In the genomic region with DNA sequence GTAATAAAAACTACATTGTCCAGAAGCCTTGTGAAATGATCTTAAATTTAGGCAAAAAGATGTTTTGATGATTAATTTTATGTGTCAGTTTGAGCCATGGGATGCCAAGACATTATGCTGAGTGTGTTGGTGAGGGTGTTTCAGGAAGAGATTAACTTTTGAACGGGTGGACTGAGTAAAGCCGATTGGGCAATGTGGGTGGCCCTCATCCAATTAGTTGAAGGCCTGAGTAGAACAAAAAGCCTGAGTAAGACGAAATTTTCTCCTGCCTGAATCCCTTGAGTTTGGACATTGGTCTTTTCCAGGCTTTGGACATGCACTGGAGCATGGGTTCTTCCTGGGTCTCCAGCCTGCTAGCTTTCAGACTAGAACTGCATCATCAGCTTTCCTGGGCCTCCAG, we compare ENCODE assay signal across 15 cellular contexts.
DNase-seq lines count a peak whose midpoint lies in the region; ATAC-seq and TF ChIP-seq lines count a peak whose summit lies in the region.
"Had no signal": no experiment of that assay in that cellular context is flagged by ENCODE, and none has a peak within 500 bp of the region (broad histone marks: within the 10 kb centered on the region; RNA-seq: fewer than 3 reads in every experiment).

No MANE protein-coding gene starts in this region.

- peak overlapping the region; percentile 30 for H3K4me2 ChIP-seq in GM23248 (ENCODE audit: unreplicated experiment)

- H3K36me3 ChIP-seq in GM23248 (ENCODE audit: low read depth) (no peaks in the 10 kb centered on the region), body of pancreas (replicated peaks in 1 of 2; ENCODE audit: insufficient read depth in 1 of 2, low read depth in 2 of 2) (no peaks in the 10 kb centered on the region), heart right ventricle (no peaks in the 10 kb centered on the region), sigmoid colon (no peaks in the 10 kb centered on the region), WERI-Rb-1 (no peaks in the 10 kb centered on the region)

- in situ Hi-C loops in GM23248 (cut with MboI), result no loop called here

- DNase-seq in GM23248, result peak; percentile 90
- DNase-seq in body of pancreas, result peak; percentile 64 to 83 (median 76)
- DNase-seq in heart right ventricle, result no peak
- peak; percentile 90 for DNase-seq in sigmoid colon
- no peak for DNase-seq in WERI-Rb-1
- no peak for DNase-seq in SHP77 treated with DMSO at 0.1 percent for 48 hours (lab: John Stamatoyannopoulos, UW)
- no peak for DNase-seq in globus pallidus (ENCODE audit: low spot score)
- DNase-seq: EL, immature natural killer cell, Karpas-422, naive B cell, NCI-H2227 treated with DMSO at 0.1 percent for 48 hours had no signal

- peak overlapping the region; percentile 35 for H3K27ac ChIP-seq in GM23248
- peak overlapping the region in 3 of 4 donors; percentile 3 to 58 (median 53) for H3K27ac ChIP-seq in body of pancreas
- peak overlapping the region in 4 of 10 donors; percentile 3 to 77 (median 37) for H3K27ac ChIP-seq in heart right ventricle
- H3K27ac ChIP-seq in sigmoid colon, result peak overlapping the region in 3 of 4 donors; percentile 17 to 52 (median 43)
- no peak overlapping the region for H3K27ac ChIP-seq in WERI-Rb-1
- H3K27ac ChIP-seq: C4-2B had no signal

- H3K9me3 ChIP-seq in GM23248 (ENCODE audit: low read depth), result no peaks in the 10 kb centered on the region
- no peaks in the 10 kb centered on the region for H3K9me3 ChIP-seq in body of pancreas
- H3K9me3 ChIP-seq in heart right ventricle, result no peaks in the 10 kb centered on the region
- H3K9me3 ChIP-seq in sigmoid colon, result no peaks in the 10 kb centered on the region
- H3K9me3 ChIP-seq in WERI-Rb-1 (ENCODE audit: severe bottlenecking), result no peaks in the 10 kb centered on the region

- no peaks in the 10 kb centered on the region for H3K9me2 ChIP-seq in GM23248 (ENCODE audit: insufficient read depth)

- H3K79me2 ChIP-seq in GM23248 (ENCODE audit: insufficient read depth), result no peaks in the 10 kb centered on the region

- H3K4me1 ChIP-seq in GM23248 (ENCODE audit: insufficient read depth), result peaks cover 24% of the 10 kb centered on the region
- peaks cover 62% of the 10 kb centered on the region for H3K4me1 ChIP-seq in body of pancreas
- H3K4me1 ChIP-seq in heart right ventricle, result peaks cover 0 to 90% (median 49%) of the 10 kb centered on the region in 9 donors
- H3K4me1 ChIP-seq in sigmoid colon, result peaks cover 0 to 100% (median 80%) of the 10 kb centered on the region in 4 donors

- no peak for TF ChIP-seq POLR2A in body of pancreas (IDR thresholded peaks at IDR 0.05)
- no peak for TF ChIP-seq POLR2A in sigmoid colon (IDR thresholded peaks at IDR 0.05)

- intact Hi-C loops in body of pancreas (cut with DNase I), result no loop called here
- intact Hi-C loops in heart right ventricle (cut with DNase I), result loop anchor here in 1 of 10 donors (5.0 kb wide), 1 partner anchor 47 kb away; no protein-coding TSS in a partner anchor
- intact Hi-C loops in sigmoid colon (cut with DNase I), result no loop called here

- H3K4me3 ChIP-seq in GM23248 (no peak overlapping the region), body of pancreas (no peak overlapping the region), heart right ventricle (no peak overlapping the region), sigmoid colon (no peak overlapping the region), WERI-Rb-1 (ENCODE audit: low read depth, low read length) (no peak overlapping the region)

- no peaks in the 10 kb centered on the region for H3K27me3 ChIP-seq in GM23248 (replicated peaks; ENCODE audit: insufficient read depth)
- no peaks in the 10 kb centered on the region for H3K27me3 ChIP-seq in body of pancreas
- no peaks in the 10 kb centered on the region for H3K27me3 ChIP-seq in heart right ventricle
- H3K27me3 ChIP-seq in sigmoid colon, result no peaks in the 10 kb centered on the region
- H3K27me3 ChIP-seq in WERI-Rb-1 (ENCODE audit: insufficient read depth, low read depth, severe bottlenecking), result no peaks in the 10 kb centered on the region

- H4K20me1 ChIP-seq in GM23248 (ENCODE audit: insufficient read depth), result no peaks in the 10 kb centered on the region

- peak; percentile 65 for ATAC-seq in body of pancreas
- ATAC-seq in heart right ventricle, result peak in 7 of 8 donors; percentile 30 to 91 (median 54)
- ATAC-seq in HG03095 (IDR thresholded peaks at IDR 0.05; ENCODE audit: unreplicated experiment), result no peak
- ATAC-seq: Panc1 had no signal

- WGBS in GM23248 (ENCODE audit: low coverage in 1 of 2, low lambda C conversion rate in 2 of 2, missing lambda C conversion rate in 2 of 2), 2 experiments, result 2 to 5% methylated on average over 3 of the region's 3 CpGs
- WGBS in body of pancreas, 2 donors, result 39 to 43% methylated on average over 3 of the region's 3 CpGs
- WGBS in heart right ventricle, 2 donors, result 48 to 51% methylated on average over 3 of the region's 3 CpGs
- WGBS in sigmoid colon, 2 donors, result 71 to 74% methylated on average over 3 of the region's 3 CpGs

- H3F3A ChIP-seq in GM23248 (ENCODE audit: insufficient read depth), result peaks cover 17% of the 10 kb centered on the region

- H2AFZ ChIP-seq in GM23248, result no peak overlapping the region

- H3K9ac ChIP-seq in GM23248, result no peak overlapping the region

- no peak for TF ChIP-seq CTCF in body of pancreas (IDR thresholded peaks at IDR 0.05)
- no peak for TF ChIP-seq CTCF in heart right ventricle (IDR thresholded peaks at IDR 0.05)
- TF ChIP-seq CTCF in sigmoid colon (IDR thresholded peaks at IDR 0.05), result no peak
- no peak for TF ChIP-seq CTCF in WERI-Rb-1 (IDR thresholded peaks at IDR 0.05; ENCODE audit: low read depth, low read length)

- TF ChIP-seq EP300 in sigmoid colon (IDR thresholded peaks at IDR 0.05), result no peak

Comparison
In these comparisons a context has a peak if more than half of its experiments do, and no peak if none do; other contexts are left out.
1. DNase-seq: peak in GM23248 (single experiment), body of pancreas (4 of 4) and sigmoid colon (single experiment); none in heart right ventricle (0 of 2), WERI-Rb-1 (single experiment), SHP77 treated with DMSO at 0.1 percent for 48 hours (single experiment) and globus pallidus (single experiment).